In genomic region chr1:9218917-9219316, GRCh38 we compare ENCODE assay signal across 28 cellular contexts.
"Had no signal": no experiment of that assay in that cellular context is flagged by ENCODE, and none has a peak within 500 bp of the region (broad histone marks: within the 10 kb centered on the region; RNA-seq: fewer than 3 reads in every experiment).

No MANE protein-coding gene starts in this region.

- H3K9ac ChIP-seq: parathyroid adenoma had no signal

- ATAC-seq: naive thymus-derived CD4-positive, alpha-beta T cell; natural killer cell; psoas muscle; right cardiac atrium; right lobe of liver; stimulated activated effector memory CD8-positive, alpha-beta T cell treated with anti-CD3 and anti-CD28 coated beads, Interleukin-12 subunit alpha, Interleukin-12 subunit beta, amount 100 ng/mL, for 72 hours; stimulated activated naive B cell treated with anti-CD40 and anti-IgM and Interleukin-4, amounts not matched to agents 10 μg/mL and 1 μg/mL and 100 μg/mL, for 72 hours; upper lobe of right lung had no signal

- FAIRE-seq: small intestine had no signal

- H2AFZ ChIP-seq: parathyroid adenoma had no signal

- H3K4me1 ChIP-seq: parathyroid adenoma, psoas muscle, right lobe of liver, sigmoid colon, stomach, tibial artery, transverse colon, upper lobe of right lung, vagina had no signal

- H3K9me3 ChIP-seq: neutrophil, ovary, psoas muscle, right lobe of liver, sigmoid colon, stomach, thoracic aorta, tibial artery, transverse colon, upper lobe of right lung, vagina had no signal

- H3K27ac ChIP-seq: neutrophil, ovary, parathyroid adenoma, psoas muscle, right lobe of liver, sigmoid colon, stomach, thoracic aorta, tibial artery, transverse colon, upper lobe of right lung, vagina had no signal

- H3K36me3 ChIP-seq: neutrophil, ovary, right lobe of liver, sigmoid colon, stomach, thoracic aorta, tibial artery, transverse colon, upper lobe of right lung, vagina had no signal

- H3K27ac Mint-ChIP-seq: natural killer cell; nephron; progenitor cell of endocrine pancreas; stimulated activated effector memory CD8-positive, alpha-beta T cell treated with anti-CD3 and anti-CD28 coated beads, Interleukin-12 subunit alpha, Interleukin-12 subunit beta, amount 100 ng/mL, for 72 hours; stimulated activated naive B cell treated with anti-CD40 and anti-IgM and Interleukin-4, amounts not matched to agents 10 μg/mL and 1 μg/mL and 100 μg/mL, for 72 hours; stimulated activated naive CD8-positive, alpha-beta T cell treated with anti-CD3 and anti-CD28 coated beads, Interleukin-15, Interleukin-2, amounts not matched to agents 100 ng/mL and 50 ng/mL, for 24 hours; type B pancreatic cell had no signal

- H3K27me3 ChIP-seq: neutrophil, ovary, right lobe of liver, sigmoid colon, stomach, tibial artery, transverse colon, upper lobe of right lung, vagina had no signal

- H3K4me3 ChIP-seq: ovary, psoas muscle, right lobe of liver, sigmoid colon, stomach, thoracic aorta, tibial artery, transverse colon, upper lobe of right lung, vagina had no signal

- DNase-seq: naive thymus-derived CD4-positive, alpha-beta T cell; natural killer cell; nucleus accumbens; ovary; psoas muscle; right cardiac atrium; right lobe of liver; sigmoid colon; small intestine; stimulated activated CD4-positive, alpha-beta T cell treated with anti-CD3 and anti-CD28 coated beads, Interleukin-15, amount 100 ng/mL, for 24 hours; stimulated activated CD4-positive, alpha-beta T cell treated with anti-CD3 and anti-CD28 coated beads, Interleukin-2, amount 100 ng/mL, for 24 hours; stimulated activated CD4-positive, alpha-beta T cell treated with anti-CD3 and anti-CD28 coated beads, Interleukin-2, amount 100 ng/mL, for 48 hours; stimulated activated CD4-positive, alpha-beta T cell treated with anti-CD3 and anti-CD28 coated beads, Interleukin-4, amount 100 ng/mL, for 24 hours; stimulated activated naive B cell treated with anti-CD40 and anti-IgM and Interleukin-4, amounts not matched to agents 10 μg/mL and 1 μg/mL and 100 μg/mL, for 72 hours; stimulated activated naive CD4-positive, alpha-beta T cell treated with Interleukin-2 at 50 U/mL for 16 hours; stomach; tibial artery; transverse colon; upper lobe of right lung had no signal

- H3K9me3 Mint-ChIP-seq: natural killer cell; stimulated activated effector memory CD8-positive, alpha-beta T cell treated with anti-CD3 and anti-CD28 coated beads, Interleukin-12 subunit alpha, Interleukin-12 subunit beta, amount 100 ng/mL, for 72 hours; stimulated activated naive CD8-positive, alpha-beta T cell treated with anti-CD3 and anti-CD28 coated beads, Interleukin-15, Interleukin-2, amounts not matched to agents 100 ng/mL and 50 ng/mL, for 24 hours; type B pancreatic cell had no signal

- H3K4me3 Mint-ChIP-seq: naive thymus-derived CD4-positive, alpha-beta T cell; natural killer cell; nephron; stimulated activated effector memory CD8-positive, alpha-beta T cell treated with anti-CD3 and anti-CD28 coated beads, Interleukin-12 subunit alpha, Interleukin-12 subunit beta, amount 100 ng/mL, for 72 hours; stimulated activated naive B cell treated with anti-CD40 and anti-IgM and Interleukin-4, amounts not matched to agents 10 μg/mL and 1 μg/mL and 100 μg/mL, for 72 hours; stimulated activated naive CD8-positive, alpha-beta T cell treated with anti-CD3 and anti-CD28 coated beads, Interleukin-15, Interleukin-2, amounts not matched to agents 100 ng/mL and 50 ng/mL, for 24 hours; type B pancreatic cell had no signal

- H3K79me2 ChIP-seq: parathyroid adenoma had no signal

- H3K36me3 Mint-ChIP-seq: natural killer cell; stimulated activated effector memory CD8-positive, alpha-beta T cell treated with anti-CD3 and anti-CD28 coated beads, Interleukin-12 subunit alpha, Interleukin-12 subunit beta, amount 100 ng/mL, for 72 hours; type B pancreatic cell had no signal

- H3K4me1 Mint-ChIP-seq: natural killer cell; nephron; stimulated activated effector memory CD8-positive, alpha-beta T cell treated with anti-CD3 and anti-CD28 coated beads, Interleukin-12 subunit alpha, Interleukin-12 subunit beta, amount 100 ng/mL, for 72 hours; stimulated activated naive B cell treated with anti-CD40 and anti-IgM and Interleukin-4, amounts not matched to agents 10 μg/mL and 1 μg/mL and 100 μg/mL, for 72 hours had no signal
